In the genomic region with DNA sequence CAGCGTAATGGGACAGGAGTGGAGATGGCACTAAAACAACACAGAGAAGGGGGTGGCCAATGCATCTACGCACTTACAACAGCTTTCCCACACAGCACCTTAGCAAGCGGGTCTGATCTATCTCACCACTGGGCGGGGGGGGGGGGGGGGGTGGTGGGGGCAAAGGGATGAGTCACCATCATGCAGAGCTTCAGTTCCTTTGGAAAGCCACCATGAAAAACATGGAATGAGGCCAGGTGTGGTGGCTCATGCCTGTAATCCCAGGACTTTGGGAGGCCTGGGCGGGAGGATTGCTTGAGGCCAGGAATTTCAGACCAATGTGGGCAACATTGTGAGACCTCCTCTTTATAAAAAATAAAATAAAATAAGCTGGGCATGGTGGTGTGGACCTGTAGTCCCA, we compare ENCODE assay signal across 26 cellular contexts. TPM values are rescaled to one million over a fixed set of nuclear protein-coding genes. Genes with fewer than 3 reads are reported as not detected.
"Had no signal": no experiment of that assay in that cellular context is flagged by ENCODE, and none has a peak within 500 bp of the region (broad histone marks: within the 10 kb centered on the region; RNA-seq: fewer than 3 reads in every experiment).

No MANE protein-coding gene starts in this region.

- H3K27me3 ChIP-seq: Peyer's patch, SJSA1 had no signal

- H3K4me1 ChIP-seq: Peyer's patch, SJSA1 had no signal

- H3K4me3 ChIP-seq: Peyer's patch, SJSA1 had no signal

- H3K9me3 ChIP-seq: Peyer's patch, SJSA1 had no signal

- H3K27ac ChIP-seq: Peyer's patch, SJSA1 had no signal

- ATAC-seq: activated CD8-positive, alpha-beta T cell treated with anti-CD3 and anti-CD28 coated beads, Interleukin-2, amount 10 ng/mL, durations not matched to agents 7 days and 5 days; SK-N-SH treated with all-trans-retinoic acid at 6 μM for 48 hours; WTC11 had no signal

- DNase-seq: activated CD4-positive, alpha-beta T cell treated with anti-CD3 and anti-CD28 coated beads for 48 hours; activated CD4-positive, alpha-beta T cell treated with anti-CD3 and anti-CD28 coated beads, Interleukin-2, amount 50 U/mL, for 4 hours; activated CD4-positive, CD25-positive, alpha-beta regulatory T cell treated with anti-CD3 and anti-CD28 coated beads, Interleukin-2, amount 50 U/mL, for 72 hours; activated CD8-positive, alpha-beta memory T cell treated with anti-CD3 and anti-CD28 coated beads, Interleukin-2, amount 50 U/mL, for 48 hours; activated CD8-positive, alpha-beta T cell treated with anti-CD3 and anti-CD28 coated beads, Interleukin-2, amount 10 ng/mL, durations not matched to agents 7 days and 5 days; activated effector memory CD4-positive, alpha-beta T cell treated with Interleukin-2 at 50 U/mL for 16 hours; activated naive CD4-positive, alpha-beta T cell; activated T-cell treated with anti-CD3 and anti-CD28 coated beads, Interleukin-2, amount 50 U/mL, for 24 hours; aorta; central memory CD4-positive, alpha-beta T cell; Kasumi-1; KBM-7; MV-4-11; NCI-H1092 treated with DMSO at 0.1 percent for 48 hours; NCI-H1436; NCI-H1694 treated with DMSO at 0.1 percent for 48 hours; NCI-H2029 treated with DMSO at 0.1 percent for 48 hours; NCI-H446; NCI-H524; SHP77; SW 1271 had no signal

- H3K36me3 ChIP-seq: Peyer's patch, SJSA1 had no signal

RNA-seq across cellular contexts. Expression of a gene that starts 47.2 kb away (rescaled TPM):
- total RNA-seq: activated CD8-positive, alpha-beta T cell treated with anti-CD3 and anti-CD28 coated beads, Interleukin-2, amount 10 ng/mL, durations not matched to agents 7 days and 5 days; activated T-helper 1 cell treated with anti-CD3 and anti-CD28 coated beads, Interleukin-12 subunit alpha, Interleukin-12 subunit beta, Interleukin-2, Interleukin-4 antibody, amounts not matched to agents 30 ng/mL and 10 ng/mL and 1 ng/mL, durations not matched to agents 14 hours and 24 hours and 36 hours; aorta; SJSA1 had no signal
- polyA plus RNA-seq: aorta had no signal
